Comparison of ENCODE assay signal across 11 cellular contexts in the genomic region with DNA sequence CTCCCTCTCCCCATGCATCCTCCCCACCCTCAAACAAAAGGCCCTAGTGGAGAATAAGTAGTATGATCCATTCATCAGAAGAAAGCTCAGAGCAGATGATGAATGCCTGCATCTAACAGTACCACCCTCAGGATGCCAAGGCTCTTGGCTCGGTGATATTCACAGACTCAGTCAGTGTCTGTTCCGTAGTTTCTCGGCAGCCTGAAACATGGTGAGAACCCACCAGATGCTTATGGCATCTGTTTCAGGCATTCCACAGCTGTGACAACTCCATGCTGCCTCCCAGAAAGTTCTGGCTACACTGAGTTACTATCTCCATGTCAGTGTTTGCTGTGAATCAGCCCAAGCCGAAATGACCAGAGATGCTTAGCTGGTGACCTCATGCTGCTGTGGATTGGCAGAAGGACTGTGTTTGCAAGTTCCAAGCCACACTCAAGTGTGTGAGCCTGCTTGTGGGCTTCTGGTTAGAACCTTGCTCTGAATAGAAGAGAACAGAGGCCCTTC.
DNase-seq lines count a peak whose midpoint lies in the region; ATAC-seq, FAIRE-seq and TF ChIP-seq lines count a peak whose summit lies in the region.
"Had no signal": no experiment of that assay in that cellular context is flagged by ENCODE, and none has a peak within 500 bp of the region (broad histone marks: within the 10 kb centered on the region; RNA-seq: fewer than 3 reads in every experiment).

No MANE protein-coding gene starts in this region.

- TF ChIP-seq EP300 in HepG2 (IDR thresholded peaks at IDR 0.05; ENCODE audit: low read depth in 2 of 2, low read length in 2 of 2), result no peak
- TF ChIP-seq EP300 in HepG2 (CRISPR knock-in tag; IDR thresholded peaks at IDR 0.05; ENCODE audit: borderline replicate concordance), result no peak

- H3K79me2 ChIP-seq in HepG2 (ENCODE audit: insufficient read depth, low read length), result no peaks in the 10 kb centered on the region

- in situ Hi-C loops in HepG2 (cut with HindIII; ENCODE audit: extremely low pct_ligation_motif_present, low pct_unique_long_range_greater_than_20kb), result no loop called here

- FAIRE-seq in HepG2 (lab: Jason Lieb, UNC), result no peak

- no peaks in the 10 kb centered on the region for H4K20me1 ChIP-seq in HepG2 (ENCODE audit: insufficient read depth, low read length)

- intact Hi-C loops in HepG2 (cut with micrococcal nuclease; ENCODE audit: unreplicated experiment) (no loop called here), Calu3 (cut with micrococcal nuclease; ENCODE audit: unreplicated experiment) (no loop called here)

- H3K27ac Mint-ChIP-seq in effector memory CD8-positive, alpha-beta T cell, result peak overlapping the region; percentile 73 to 81
- H3K27ac Mint-ChIP-seq in Calu3 (ENCODE audit: unreplicated experiment), result no peak overlapping the region
- H3K27ac Mint-ChIP-seq: activated naive CD8-positive, alpha-beta T cell treated with anti-CD3 and anti-CD28 coated beads, Interleukin-2, amount 10 ng/mL, durations not matched to agents 7 days and 5 days had no signal

- no peak overlapping the region for H3K4me2 ChIP-seq in HepG2 (ENCODE audit: low read depth, low read length)

- WGBS in HepG2 (ENCODE audit: low lambda C conversion rate), result 90% methylated on average over 3 of the region's 4 CpGs

- no peaks in the 10 kb centered on the region for H3K9me3 ChIP-seq in MG63
- no peaks in the 10 kb centered on the region for H3K9me3 ChIP-seq in HepG2 (ENCODE audit: low read length)
- no peaks in the 10 kb centered on the region for H3K9me3 ChIP-seq in thoracic aorta
- H3K9me3 ChIP-seq: neutrophil had no signal

- CTCF ChIA-PET in HepG2 (lab: Yijun Ruan, JAX; ENCODE audit: low intra/inter-chr PET ratio, low total read pairs) (no interaction called here), Calu3 (lab: Charles Lee) (no interaction called here)

- H3K4me3 Mint-ChIP-seq in effector memory CD8-positive, alpha-beta T cell, result no peak overlapping the region
- no peak overlapping the region for H3K4me3 Mint-ChIP-seq in activated T-cell treated with anti-CD3 and anti-CD28 coated beads, Interleukin-2, amount 50 U/mL, for 4 hours
- H3K4me3 Mint-ChIP-seq in Calu3 (ENCODE audit: low read depth, unreplicated experiment), result no peak overlapping the region
- H3K4me3 Mint-ChIP-seq: activated naive CD8-positive, alpha-beta T cell treated with anti-CD3 and anti-CD28 coated beads, Interleukin-2, amount 10 ng/mL, durations not matched to agents 7 days and 5 days had no signal

- H3K27me3 Mint-ChIP-seq in effector memory CD8-positive, alpha-beta T cell, result no peaks in the 10 kb centered on the region
- H3K27me3 Mint-ChIP-seq in activated T-cell treated with anti-CD3 and anti-CD28 coated beads, Interleukin-2, amount 50 U/mL, for 4 hours (ENCODE audit: low read depth), result no peaks in the 10 kb centered on the region
- no peaks in the 10 kb centered on the region for H3K27me3 Mint-ChIP-seq in Calu3 (ENCODE audit: unreplicated experiment)
- H3K27me3 Mint-ChIP-seq: activated naive CD8-positive, alpha-beta T cell treated with anti-CD3 and anti-CD28 coated beads, Interleukin-2, amount 10 ng/mL, durations not matched to agents 7 days and 5 days had no signal

- peak; percentile 94 for DNase-seq in MG63
- DNase-seq in effector memory CD8-positive, alpha-beta T cell, result no peak
- peak; percentile 20 for DNase-seq in HepG2 (ENCODE audit: low spot score)
- DNase-seq in thoracic aorta (ENCODE audit: low spot score), result peak; percentile 65
- DNase-seq in activated CD4-positive, alpha-beta T cell treated with anti-CD3 and anti-CD28 coated beads for 4 hours, result no peak
- DNase-seq in activated naive CD4-positive, alpha-beta T cell treated with Interleukin-2 at 50 U/mL for 16 hours, result no peak
- no peak for DNase-seq in activated T-cell treated with anti-CD3 and anti-CD28 coated beads, Interleukin-2, amount 50 U/mL, for 4 hours
- DNase-seq in Calu3, result no peak
- DNase-seq: activated naive CD8-positive, alpha-beta T cell treated with anti-CD3 and anti-CD28 coated beads, Interleukin-2, amount 10 ng/mL, durations not matched to agents 7 days and 5 days had no signal

- POLR2A ChIA-PET in HepG2 (lab: Yijun Ruan, JAX), result no interaction called here

- peaks cover 23 to 25% of the 10 kb centered on the region in 2 donors for H3K4me1 Mint-ChIP-seq in effector memory CD8-positive, alpha-beta T cell (ENCODE audit: low read depth in 2 of 2)
- H3K4me1 Mint-ChIP-seq in activated T-cell treated with anti-CD3 and anti-CD28 coated beads, Interleukin-2, amount 50 U/mL, for 4 hours (ENCODE audit: low read depth), result peaks cover 18% of the 10 kb centered on the region
- no peaks in the 10 kb centered on the region for H3K4me1 Mint-ChIP-seq in Calu3 (ENCODE audit: low read depth, unreplicated experiment)

- H3K27me3 ChIP-seq in MG63, result no peaks in the 10 kb centered on the region
- H3K27me3 ChIP-seq in HepG2 (ENCODE audit: control insufficient read depth in 1 of 2, insufficient read depth in 2 of 2, low read length in 2 of 2), result no peaks in the 10 kb centered on the region
- no peaks in the 10 kb centered on the region for H3K27me3 ChIP-seq in thoracic aorta (replicated peaks; ENCODE audit: insufficient read depth)
- H3K27me3 ChIP-seq: neutrophil had no signal

- no peak overlapping the region for H2AFZ ChIP-seq in HepG2 (ENCODE audit: low read length)

- no peak for TF ChIP-seq POLR2A in HepG2 (IDR thresholded peaks at IDR 0.05; ENCODE audit: insufficient read depth in 1 of 2, low read depth in 2 of 2, low read length in 2 of 2)

- H3K27ac ChIP-seq in HepG2 (ENCODE audit: extremely low read length, insufficient read depth, low read length) (no peak overlapping the region), thoracic aorta (peak overlapping the region; percentile 61 to 72)
- H3K27ac ChIP-seq: neutrophil had no signal

- no peak for ATAC-seq in effector memory CD8-positive, alpha-beta T cell (replicated peaks)
- ATAC-seq in HepG2, result peak; percentile 50
- peak; percentile 85 for ATAC-seq in thoracic aorta (ENCODE audit: insufficient number of reproducible peaks, low FRiP score, low read depth)
- ATAC-seq in activated T-cell treated with anti-CD3 and anti-CD28 coated beads, Interleukin-2, amount 50 U/mL, for 4 hours, result no peak
- ATAC-seq: Panc1 had no signal

- BruUV-seq in HepG2 (replicated peaks; lab: Mats Ljungman, UMichigan) (no TSS peak), Calu3 (replicated peaks; lab: Mats Ljungman, UMichigan) (no TSS peak)

- H3K9ac ChIP-seq in HepG2 (ENCODE audit: insufficient read depth, low read depth, low read length), result no peak overlapping the region

- no peaks in the 10 kb centered on the region for H3K36me3 Mint-ChIP-seq in effector memory CD8-positive, alpha-beta T cell (ENCODE audit: insufficient read depth)
- no peaks in the 10 kb centered on the region for H3K36me3 Mint-ChIP-seq in activated T-cell treated with anti-CD3 and anti-CD28 coated beads, Interleukin-2, amount 50 U/mL, for 4 hours (ENCODE audit: insufficient read depth)
- H3K36me3 Mint-ChIP-seq in Calu3 (ENCODE audit: insufficient read depth, unreplicated experiment), result no peaks in the 10 kb centered on the region
- H3K36me3 Mint-ChIP-seq: activated naive CD8-positive, alpha-beta T cell treated with anti-CD3 and anti-CD28 coated beads, Interleukin-2, amount 10 ng/mL, durations not matched to agents 7 days and 5 days had no signal

- H3K4me1 ChIP-seq in HepG2 (ENCODE audit: insufficient read depth, low read length) (no peaks in the 10 kb centered on the region), thoracic aorta (ENCODE audit: control insufficient read depth in 1 of 2, low read depth in 2 of 2) (peaks cover 12 to 59% of the 10 kb centered on the region in 2 donors)

- no peak for TF ChIP-seq RAD21 in HepG2 (CRISPR knock-in tag; IDR thresholded peaks at IDR 0.05)

- H3K36me3 ChIP-seq in MG63 (peaks cover 7% of the 10 kb centered on the region), HepG2 (replicated peaks in 1 of 2; ENCODE audit: control insufficient read depth in 1 of 2, insufficient read depth in 2 of 2, low read length in 2 of 2) (no peaks in the 10 kb centered on the region), thoracic aorta (no peaks in the 10 kb centered on the region)
- H3K36me3 ChIP-seq: neutrophil had no signal

- H3K9me3 Mint-ChIP-seq in effector memory CD8-positive, alpha-beta T cell, result no peaks in the 10 kb centered on the region
- H3K9me3 Mint-ChIP-seq in activated T-cell treated with anti-CD3 and anti-CD28 coated beads, Interleukin-2, amount 50 U/mL, for 4 hours, result no peaks in the 10 kb centered on the region
- H3K9me3 Mint-ChIP-seq in Calu3 (ENCODE audit: low read depth, unreplicated experiment), result no peaks in the 10 kb centered on the region
- H3K9me3 Mint-ChIP-seq: activated naive CD8-positive, alpha-beta T cell treated with anti-CD3 and anti-CD28 coated beads, Interleukin-2, amount 10 ng/mL, durations not matched to agents 7 days and 5 days had no signal

- H3K4me3 ChIP-seq in MG63, result no peak overlapping the region
- no peak overlapping the region for H3K4me3 ChIP-seq in HepG2 (replicated peaks in 1 of 3; ENCODE audit: insufficient read depth in 1 of 3, low read depth in 2 of 3, low read length in 3 of 3)
- no peak overlapping the region for H3K4me3 ChIP-seq in thoracic aorta

- TF ChIP-seq CTCF in HepG2 (CRISPR knock-in tag; IDR thresholded peaks at IDR 0.05), result no peak
- no peak for TF ChIP-seq CTCF in thoracic aorta (IDR thresholded peaks at IDR 0.05)
- TF ChIP-seq CTCF in Calu3 (IDR thresholded peaks at IDR 0.05; ENCODE audit: unreplicated experiment), result no peak

Comparison
In these comparisons a context has a peak if more than half of its experiments do, and no peak if none do; other contexts are left out.
1. DNase-seq: peak in MG63 (single experiment), HepG2 (single experiment) and thoracic aorta (single experiment); none in effector memory CD8-positive, alpha-beta T cell (0 of 3), activated CD4-positive, alpha-beta T cell treated with anti-CD3 and anti-CD28 coated beads for 4 hours (0 of 2), activated naive CD4-positive, alpha-beta T cell treated with Interleukin-2 at 50 U/mL for 16 hours (single experiment), activated T-cell treated with anti-CD3 and anti-CD28 coated beads, Interleukin-2, amount 50 U/mL, for 4 hours (single experiment) and Calu3 (single experiment).
2. ATAC-seq: peak in HepG2 (single experiment) and thoracic aorta (single experiment); none in effector memory CD8-positive, alpha-beta T cell (single experiment) and activated T-cell treated with anti-CD3 and anti-CD28 coated beads, Interleukin-2, amount 50 U/mL, for 4 hours (0 of 2).